19 cellular contexts compared by ENCODE assay signal in the genomic region with DNA sequence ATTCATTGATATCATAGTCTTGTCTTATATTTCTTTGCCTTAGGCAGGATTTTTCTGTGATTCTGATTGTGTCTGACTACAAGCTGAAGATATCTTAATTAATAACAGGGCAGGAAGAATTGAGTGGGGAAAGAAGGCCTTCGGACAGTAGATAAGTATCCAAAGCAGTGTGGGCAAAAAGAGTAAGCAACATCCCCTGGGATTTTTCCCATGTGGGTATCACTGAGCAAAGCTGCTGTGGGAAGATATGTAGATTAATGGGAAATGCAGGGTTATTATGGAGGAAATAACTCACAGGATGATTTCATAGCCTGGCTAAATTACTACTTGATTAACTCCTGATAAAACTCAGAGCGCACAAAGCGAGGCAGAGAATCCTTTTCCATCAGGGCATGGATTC. TPM values are rescaled to one million over a fixed set of nuclear protein-coding genes. Genes with fewer than 3 reads are reported as not detected.
A peak's percentile ranks its signal among the peaks of the same experiment; 100 is the strongest.
DNase-seq lines count a peak whose midpoint lies in the region; TF ChIP-seq lines count a peak whose summit lies in the region.
"Had no signal": no experiment of that assay in that cellular context is flagged by ENCODE, and none has a peak within 500 bp of the region (broad histone marks: within the 10 kb centered on the region; RNA-seq: fewer than 3 reads in every experiment).

No MANE protein-coding gene starts in this region.

- no peak overlapping the region for H3K4me2 ChIP-seq in SK-N-SH
- H3K4me2 ChIP-seq: A549; BLaER1 treated with 17β-estradiol and CSF1 and Interleukin-3, amounts not matched to agents 10 nM and 100 nM had no signal

- peak; percentile 33; the same call in 1 of the 2 replicates for TF ChIP-seq RAD21 in SK-N-SH (IDR thresholded peaks at IDR 0.05; ENCODE audit: low read length)

- H3K4me1 ChIP-seq in A673 (ENCODE audit: insufficient read depth, low read length, poor library complexity, severe bottlenecking), result peaks cover 22% of the 10 kb centered on the region
- H3K4me1 ChIP-seq in SK-N-SH (ENCODE audit: control insufficient read depth in 1 of 2, insufficient read depth in 2 of 2, low read depth in 1 of 2, low read length in 1 of 2), result peaks cover 7 to 33% of the 10 kb centered on the region in 2 experiments; a peak in 3 of 4 replicates
- H3K4me1 ChIP-seq: A549; BLaER1 treated with 17β-estradiol and CSF1 and Interleukin-3, amounts not matched to agents 10 nM and 100 nM had no signal

- peaks cover 7% of the 10 kb centered on the region for H3K4me1 Mint-ChIP-seq in mesothelial cell of epicardium
- no peaks in the 10 kb centered on the region for H3K4me1 Mint-ChIP-seq in activated CD4-positive, alpha-beta memory T cell treated with anti-CD3 and anti-CD28 coated beads for 36 hours (ENCODE audit: low read depth)

- intact Hi-C loops in A673 (cut with micrococcal nuclease; ENCODE audit: unreplicated experiment), result no loop called here
- intact Hi-C loops in activated CD4-positive, alpha-beta memory T cell treated with anti-CD3 and anti-CD28 coated beads for 36 hours (cut with micrococcal nuclease), result no loop called here

- DNase-seq in A673 (ENCODE audit: low spot score) (peak; percentile 55), SK-N-SH (peak; percentile 47), dermis blood vessel endothelial cell (peak; percentile 74), mesothelial cell of epicardium (ENCODE audit: low spot score in 2 of 2, unreplicated experiment in 2 of 2) (no peak), GM10248 (ENCODE audit: extremely low spot score) (no peak)
- DNase-seq in activated CD8-positive, alpha-beta memory T cell treated with anti-CD3 and anti-CD28 coated beads for 24 hours, result no peak
- no peak for DNase-seq in effector CD8-positive, alpha-beta T cell (lab: John Stamatoyannopoulos, UW)
- DNase-seq in activated CD4-positive, alpha-beta memory T cell treated with anti-CD3 and anti-CD28 coated beads for 36 hours, result no peak
- DNase-seq: Calu3; CD8-positive, alpha-beta T cell; DMS79 treated with DMSO at 0.1 percent for 48 hours; EL; GOT3; H7; HFFc6 had no signal

- no peaks in the 10 kb centered on the region for H4K20me1 ChIP-seq in SK-N-SH (ENCODE audit: insufficient read depth)
- H4K20me1 ChIP-seq: BLaER1 treated with 17β-estradiol and CSF1 and Interleukin-3, amounts not matched to agents 10 nM and 100 nM had no signal

- no peaks in the 10 kb centered on the region for H3K27me3 ChIP-seq in A673 (replicated peaks; ENCODE audit: insufficient read depth, low read depth, low read length, poor library complexity)
- H3K27me3 ChIP-seq in SK-N-SH (ENCODE audit: insufficient read depth), result no peaks in the 10 kb centered on the region
- H3K27me3 ChIP-seq: BLaER1 treated with 17β-estradiol and CSF1 and Interleukin-3, amounts not matched to agents 10 nM and 100 nM had no signal

- no peak overlapping the region for H3K9ac ChIP-seq in SK-N-SH
- H3K9ac ChIP-seq: BLaER1 treated with 17β-estradiol and CSF1 and Interleukin-3, amounts not matched to agents 10 nM and 100 nM had no signal

- CTCF ChIA-PET in A673 (lab: Charles Lee), result no interaction called here
- CTCF ChIA-PET in SK-N-SH (lab: Yijun Ruan, JAX), result interaction anchor here (1.2 to 1.8 kb wide), 2 partner anchors 41 to 293 kb away, joined by 3 to 5 read pairs; no protein-coding TSS in a partner anchor
- CTCF ChIA-PET in GM10248 (lab: Yijun Ruan, JAX), result no interaction called here
- CTCF ChIA-PET in activated CD4-positive, alpha-beta memory T cell treated with anti-CD3 and anti-CD28 coated beads for 36 hours (lab: Charles Lee), result no interaction called here

- H3K4me3 ChIP-seq in A673 (ENCODE audit: low read depth, low read length, poor library complexity, severe bottlenecking), result no peak overlapping the region
- H3K4me3 ChIP-seq in SK-N-SH (ENCODE audit: low read depth in 2 of 2, low read length in 1 of 2), result no peak overlapping the region
- H3K4me3 ChIP-seq: A549; BLaER1 treated with 17β-estradiol and CSF1 and Interleukin-3, amounts not matched to agents 10 nM and 100 nM had no signal

- 53% methylated on average over 3 of the region's 3 CpGs for WGBS in SK-N-SH (ENCODE audit: low lambda C conversion rate)

- no peaks in the 10 kb centered on the region for H3K79me2 ChIP-seq in SK-N-SH (ENCODE audit: insufficient read depth)

- no peaks in the 10 kb centered on the region for H3K9me2 ChIP-seq in SK-N-SH

- peaks cover 21% of the 10 kb centered on the region for H3K36me3 Mint-ChIP-seq in mesothelial cell of epicardium
- H3K36me3 Mint-ChIP-seq in activated CD4-positive, alpha-beta memory T cell treated with anti-CD3 and anti-CD28 coated beads for 36 hours, result peaks cover 6% of the 10 kb centered on the region
- H3K36me3 Mint-ChIP-seq: CD8-positive, alpha-beta T cell had no signal

- no peaks in the 10 kb centered on the region for H3K9me3 ChIP-seq in A673 (ENCODE audit: low read depth, low read length, poor library complexity, severe bottlenecking)
- no peaks in the 10 kb centered on the region for H3K9me3 ChIP-seq in SK-N-SH
- H3K9me3 ChIP-seq: A549; BLaER1 treated with 17β-estradiol and CSF1 and Interleukin-3, amounts not matched to agents 10 nM and 100 nM had no signal

- no peaks in the 10 kb centered on the region for H3K27me3 Mint-ChIP-seq in mesothelial cell of epicardium (ENCODE audit: low read depth)
- H3K27me3 Mint-ChIP-seq in activated CD4-positive, alpha-beta memory T cell treated with anti-CD3 and anti-CD28 coated beads for 36 hours, result no peaks in the 10 kb centered on the region

- POLR2A ChIA-PET in A673 (lab: Charles Lee; ENCODE audit: low non-redundant PET) (no interaction called here), SK-N-SH (lab: Yijun Ruan, JAX) (interaction anchor here (0.8 to 1.1 kb wide), 3 partner anchors 54 to 72 kb away, joined by 3 to 4 read pairs (median 3); no protein-coding TSS in a partner anchor), GM10248 (lab: Yijun Ruan, JAX) (no interaction called here)
- POLR2A ChIA-PET in activated CD4-positive, alpha-beta memory T cell treated with anti-CD3 and anti-CD28 coated beads for 36 hours (lab: Charles Lee), result no interaction called here

- H3K36me3 ChIP-seq in A673 (ENCODE audit: insufficient read depth, low read length, poor library complexity, severe bottlenecking) (no peaks in the 10 kb centered on the region), SK-N-SH (replicated peaks in 1 of 2; ENCODE audit: control insufficient read depth in 1 of 2, insufficient read depth in 2 of 2, low read length in 1 of 2) (peaks cover 36 to 86% of the 10 kb centered on the region in 2 experiments)
- H3K36me3 ChIP-seq: BLaER1 treated with 17β-estradiol and CSF1 and Interleukin-3, amounts not matched to agents 10 nM and 100 nM had no signal

- H2AFZ ChIP-seq in SK-N-SH (ENCODE audit: low read depth), result no peak overlapping the region

- TF ChIP-seq EP300 in SK-N-SH (IDR thresholded peaks at IDR 0.05; ENCODE audit: borderline replicate concordance in 1 of 2, low read depth in 1 of 2, low read length in 1 of 2), result peak; percentile 18 to 92; a peak in 2 of 4 replicates

- TF ChIP-seq CTCF in A673 (conservative IDR thresholded peaks at IDR 0.05; ENCODE audit: low read depth, low read length) (no peak), SK-N-SH (IDR thresholded peaks at IDR 0.05) (no peak), mesothelial cell of epicardium (IDR thresholded peaks at IDR 0.05; ENCODE audit: unreplicated experiment) (no peak), GM10248 (IDR thresholded peaks at IDR 0.05; ENCODE audit: control extremely low read depth, extremely low read depth, low read depth, missing control alignments) (no peak)

- no peak overlapping the region for H3K4me3 Mint-ChIP-seq in mesothelial cell of epicardium
- no peak overlapping the region for H3K4me3 Mint-ChIP-seq in activated CD4-positive, alpha-beta memory T cell treated with anti-CD3 and anti-CD28 coated beads for 36 hours
- H3K4me3 Mint-ChIP-seq: CD8-positive, alpha-beta T cell; HFFc6 had no signal

- no peak overlapping the region for H3K27ac ChIP-seq in A673 (ENCODE audit: low read depth, low read length, poor library complexity, severe bottlenecking)
- H3K27ac ChIP-seq in SK-N-SH (ENCODE audit: low read depth in 2 of 2, low read length in 1 of 2), result peak overlapping the region; percentile 57 to 82
- H3K27ac ChIP-seq: 22Rv1; A549; BLaER1 treated with 17β-estradiol and CSF1 and Interleukin-3, amounts not matched to agents 10 nM and 100 nM; HL-60 had no signal

- H3K27ac Mint-ChIP-seq in mesothelial cell of epicardium, result peak overlapping the region; percentile 5
- H3K27ac Mint-ChIP-seq in activated CD4-positive, alpha-beta memory T cell treated with anti-CD3 and anti-CD28 coated beads for 36 hours, result no peak overlapping the region
- H3K27ac Mint-ChIP-seq: CD8-positive, alpha-beta T cell; HFFc6 had no signal

- H3K9me3 Mint-ChIP-seq in mesothelial cell of epicardium, result peaks cover 3% of the 10 kb centered on the region
- H3K9me3 Mint-ChIP-seq in activated CD4-positive, alpha-beta memory T cell treated with anti-CD3 and anti-CD28 coated beads for 36 hours, result no peaks in the 10 kb centered on the region
- H3K9me3 Mint-ChIP-seq: CD8-positive, alpha-beta T cell; HFFc6 had no signal

- no TSS peak for BruUV-seq in A673 (replicated peaks; lab: Mats Ljungman, UMichigan)

- no peaks in the 10 kb centered on the region for H3F3A ChIP-seq in SK-N-SH (replicated peaks; ENCODE audit: insufficient read depth)

TF ChIP-seq in SK-N-SH, 30 proteins besides CTCF, POLR2A, EP300 and RAD21 (continues in another document):
- TF ChIP-seq NFIC (IDR thresholded peaks at IDR 0.05; ENCODE audit: borderline replicate concordance), result no peak
- no peak for TF ChIP-seq ELF1 (IDR thresholded peaks at IDR 0.05)
- TF ChIP-seq GATA2 (CRISPR knock-in tag; IDR thresholded peaks at IDR 0.05), result peak; percentile 86
- no peak for TF ChIP-seq FOXM1 (IDR thresholded peaks at IDR 0.05; ENCODE audit: low read depth)
- TF ChIP-seq TAF1 (IDR thresholded peaks at IDR 0.05; ENCODE audit: borderline replicate concordance, low read depth, low read length), result no peak
- peak; percentile 68 for TF ChIP-seq RCOR1 (IDR thresholded peaks at IDR 0.05; ENCODE audit: low read length)
- TF ChIP-seq, protein P1, sequence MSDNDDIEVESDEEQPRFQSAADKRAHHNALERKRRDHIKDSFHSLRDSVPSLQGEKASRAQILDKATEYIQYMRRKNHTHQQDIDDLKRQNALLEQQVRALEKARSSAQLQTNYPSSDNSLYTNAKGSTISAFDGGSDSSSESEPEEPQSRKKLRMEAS (IDR thresholded peaks at IDR 0.05; ENCODE audit: low read depth), result no peak
- no peak for TF ChIP-seq FOSL2 (IDR thresholded peaks at IDR 0.05; ENCODE audit: borderline replicate concordance, low read depth)
- TF ChIP-seq NRF1 (IDR thresholded peaks at IDR 0.05; ENCODE audit: low read depth, low read length), result no peak
- TF ChIP-seq RXRA (IDR thresholded peaks at IDR 0.05; ENCODE audit: borderline replicate concordance, low read depth), result no peak

RNA-seq across cellular contexts. Expression of a gene that starts 55.7 kb away (rescaled TPM):
- total RNA-seq in A673 (2021), result 4.7 and 6.3 TPM in 2 replicates
- 260 and 290 TPM in 2 replicates for polyA plus RNA-seq in SK-N-SH (2012; rRNA removed)
- 353 and 366 TPM in 2 replicates for polyA plus RNA-seq in SK-N-SH (2012; cell fraction: cytosol; rRNA removed)
- polyA plus RNA-seq in SK-N-SH (2012; cell fraction: nucleus; rRNA removed), result 151 and 170 TPM in 2 replicates
- 1.6 and 5.3 TPM in 2 replicates for total RNA-seq in dermis blood vessel endothelial cell
- 209 to 263 TPM (median 218 TPM) in 3 replicates for total RNA-seq in mesothelial cell of epicardium
- total RNA-seq in activated CD4-positive, alpha-beta memory T cell treated with anti-CD3 and anti-CD28 coated beads for 36 hours, result 1 to 10 TPM; 1.9 to 3.7 TPM

Comparison
In these comparisons a context has a peak if more than half of its experiments do, and no peak if none do; other contexts are left out.
1. DNase-seq: peak in A673 (single experiment), SK-N-SH (single experiment) and dermis blood vessel endothelial cell (single experiment); none in mesothelial cell of epicardium (0 of 2), activated CD8-positive, alpha-beta memory T cell treated with anti-CD3 and anti-CD28 coated beads for 24 hours (single experiment), effector CD8-positive, alpha-beta T cell (single experiment), GM10248 (single experiment) and activated CD4-positive, alpha-beta memory T cell treated with anti-CD3 and anti-CD28 coated beads for 36 hours (single experiment).
2. RNA of a gene that starts 55.7 kb away (total RNA-seq): 209 to 263 TPM in mesothelial cell of epicardium; 1.6 to 5.3 TPM in dermis blood vessel endothelial cell, 4.7 to 6.3 TPM in A673 and 1.9 to 3.7 TPM in activated CD4-positive, alpha-beta memory T cell treated with anti-CD3 and anti-CD28 coated beads for 36 hours; every median in the first group is over 10 times any median in the second.